In the genomic region with DNA sequence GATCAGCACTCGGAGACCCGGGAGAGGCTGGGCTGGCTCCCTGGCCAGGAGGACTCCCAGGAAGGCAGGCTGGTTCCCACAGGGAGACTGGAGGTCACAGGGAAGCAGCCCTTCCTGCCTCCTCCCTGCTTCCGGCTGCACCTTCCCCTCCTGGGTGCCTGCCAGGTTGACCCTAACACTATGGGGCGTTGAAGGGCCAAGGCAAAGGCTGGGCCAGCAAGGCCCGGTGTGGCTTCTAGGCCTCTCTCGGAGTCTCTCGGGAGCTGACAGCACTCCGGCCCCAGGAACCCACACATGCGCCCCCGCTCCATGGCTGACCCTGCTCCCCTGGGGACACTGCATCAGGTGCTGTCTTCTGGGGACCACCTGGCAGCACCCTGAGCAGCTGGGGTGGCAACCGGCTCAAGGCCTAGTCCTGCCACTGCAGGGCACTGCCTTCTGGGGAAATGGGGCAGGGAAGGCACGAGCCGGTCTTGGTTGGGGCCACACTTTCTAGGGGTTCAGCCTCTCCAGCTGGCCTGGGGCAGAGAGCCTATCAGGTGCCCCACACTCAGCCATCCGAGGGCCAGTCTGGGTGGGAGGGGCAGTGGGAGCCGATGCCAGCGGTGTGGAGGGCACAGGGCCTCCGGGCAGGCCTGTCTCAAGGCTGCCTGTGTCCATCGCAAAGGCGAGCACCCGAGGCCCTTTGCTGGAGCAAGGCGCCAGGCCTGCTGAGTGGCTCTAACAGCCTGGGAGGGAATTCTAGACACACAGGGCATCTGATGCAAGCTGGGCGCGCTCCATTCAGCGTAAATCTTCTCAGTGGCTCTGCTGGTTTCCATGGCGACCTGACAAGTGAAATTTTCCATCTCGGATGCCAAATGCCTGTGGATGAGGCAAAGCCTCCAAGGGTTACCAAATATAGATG, we compare ENCODE assay signal across 11 cellular contexts. TPM values are rescaled to one million over a fixed set of nuclear protein-coding genes. Genes with fewer than 3 reads are reported as not detected.
DNase-seq lines count a peak whose midpoint lies in the region; ATAC-seq, FAIRE-seq and TF ChIP-seq lines count a peak whose summit lies in the region.
"Had no signal": no experiment of that assay in that cellular context is flagged by ENCODE, and none has a peak within 500 bp of the region (broad histone marks: within the 10 kb centered on the region; RNA-seq: fewer than 3 reads in every experiment).

No MANE protein-coding gene starts in this region.

- H3K4me3 ChIP-seq in heart right ventricle (no peak overlapping the region), PC-9 (no peak overlapping the region)
- H3K4me3 ChIP-seq: GM12878 had no signal

- no TSS peak for BruUV-seq in PC-9 (replicated peaks; lab: Mats Ljungman, UMichigan)

- H3K79me2 ChIP-seq in PC-9 (ENCODE audit: low read depth): no peaks in the 10 kb centered on the region

- H3K9me3 ChIP-seq in heart right ventricle: no peaks in the 10 kb centered on the region
- no peaks in the 10 kb centered on the region for H3K9me3 ChIP-seq in PC-9 (ENCODE audit: insufficient read depth, low read depth)

- no peak for TF ChIP-seq POLR2A in GM12892 (IDR thresholded peaks at IDR 0.05; ENCODE audit: low read depth, low read length)

- no peak overlapping the region for H2AFZ ChIP-seq in PC-9

- no peaks in the 10 kb centered on the region for H3K9me2 ChIP-seq in PC-9 (ENCODE audit: insufficient read depth)

- CTCF ChIA-PET in PC-9 (lab: Charles Lee): no interaction called here

- H3K4me2 ChIP-seq in PC-9: no peak overlapping the region
- H3K4me2 ChIP-seq: KMS-11 had no signal

- ATAC-seq in heart right ventricle (peak; percentile 19 to 55 (median 38)), GM21423 (IDR thresholded peaks at IDR 0.05; ENCODE audit: unreplicated experiment) (no peak)
- ATAC-seq: GM12878 had no signal

- intact Hi-C loops in heart right ventricle (cut with DNase I) (no loop called here), PC-9 (cut with micrococcal nuclease; ENCODE audit: unreplicated experiment) (no loop called here)

- no peaks in the 10 kb centered on the region for H3K27me3 ChIP-seq in heart right ventricle
- no peaks in the 10 kb centered on the region for H3K27me3 ChIP-seq in PC-9 (ENCODE audit: insufficient read depth, low read depth)

- FAIRE-seq in GM12892 (lab: Jason Lieb, UNC): no peak
- FAIRE-seq: GM12878 had no signal

- peak; percentile 100 for DNase-seq in EH (ENCODE audit: low read depth)
- peak; percentile 76 to 88 for DNase-seq in heart right ventricle
- DNase-seq in putamen (ENCODE audit: low spot score): peak; percentile 87
- no peak for DNase-seq in GM12892 (ENCODE audit: insufficient read length)
- no peak for DNase-seq in PC-9
- no peak for DNase-seq in ecto neural progenitor cell (ENCODE audit: low spot score)
- DNase-seq: activated CD8-positive, alpha-beta memory T cell treated with anti-CD3 and anti-CD28 coated beads, Interleukin-2, amount 50 U/mL, for 48 hours had no signal

- WGBS in adipose tissue, 3 donors: 79 to 92% (median 84%) methylated on average over 25 to 26 of the region's 26 CpGs
- WGBS in heart right ventricle, 2 donors: 50 to 59% methylated on average over 26 of the region's 26 CpGs

- TF ChIP-seq CTCF in heart right ventricle (IDR thresholded peaks at IDR 0.05) (no peak), PC-9 (conservative IDR thresholded peaks at IDR 0.05) (no peak)

- H3K27ac ChIP-seq in adipose tissue (ENCODE audit: low read depth, low read length) (peak overlapping the region; percentile 60), heart right ventricle (peak overlapping the region; percentile 65 to 94 (median 84)), PC-9 (no peak overlapping the region)
- H3K27ac ChIP-seq: KMS-11 had no signal

- H4K20me1 ChIP-seq in PC-9 (ENCODE audit: insufficient read depth): no peaks in the 10 kb centered on the region

- H3F3A ChIP-seq in PC-9 (ENCODE audit: insufficient read depth, low read depth): peaks cover 45% of the 10 kb centered on the region

- POLR2A ChIA-PET in PC-9 (lab: Charles Lee; ENCODE audit: unreplicated experiment): no interaction called here

- H3K4me1 ChIP-seq in heart right ventricle (peaks cover 64 to 100% (median 98%) of the 10 kb centered on the region in 9 donors), PC-9 (replicated peaks; ENCODE audit: insufficient read depth) (peaks cover 52% of the 10 kb centered on the region)

- H3K36me3 ChIP-seq in heart right ventricle (no peaks in the 10 kb centered on the region), PC-9 (ENCODE audit: low read depth) (no peaks in the 10 kb centered on the region)

RNA-seq across cellular contexts. Expression of gene MTSS2, which starts 5.6 kb away (rescaled TPM):
- polyA plus RNA-seq in adipose tissue (10 to 100 TPM in 2 of 3 donors, 1 to 10 TPM in 1; 9.4 to 36.6 (median 32.7) TPM), heart right ventricle (10 to 100 TPM; 39.0 to 39.7 TPM)
- total RNA-seq in heart right ventricle (100 to 1,000 TPM in 2 of 10 donors, 10 to 100 TPM in 8; 39.8 to 121 (median 62.1) TPM), PC-9 (2021) (27.6 and 52.0 TPM in 2 replicates)
- not detected for polyA plus RNA-seq in GM12892 (2012; ENCODE audit: missing spikeins)

RNA-seq across cellular contexts. Expression of gene IL34, which starts 45.1 kb away (rescaled TPM):
- polyA plus RNA-seq in adipose tissue (1 to 10 TPM in 2 of 3 donors, under 1 TPM in 1; 0.76 to 3.0 (median 1.4) TPM), heart right ventricle (1 to 10 TPM in 1 of 2 donors, under 1 TPM in 1; 0.72 to 2.7 TPM)
- total RNA-seq in heart right ventricle (1 to 10 TPM in 8 of 10 donors, under 1 TPM in 2; 0.37 to 4.4 (median 2.1) TPM), PC-9 (2021) (not detected in 2 replicates)
- polyA plus RNA-seq in GM12892 (2012; ENCODE audit: missing spikeins): not detected
- total RNA-seq: GM12878 had no signal

Comparison
In these comparisons a context has a peak if more than half of its experiments do, and no peak if none do; other contexts are left out.
1. DNase-seq: peak in EH (single experiment), heart right ventricle (2 of 2) and putamen (single experiment); none in GM12892 (single experiment), PC-9 (0 of 2) and ecto neural progenitor cell (single experiment).